In genomic region chr16:64398795-64399194, GRCh38 we compare ENCODE assay signal across 1 cellular context.
A peak's percentile ranks its signal among the peaks of the same experiment; 100 is the strongest.
TF ChIP-seq lines count a peak whose summit lies in the region.

No MANE protein-coding gene starts in this region.

TF ChIP-seq in SK-N-SH, 30 proteins besides CTCF, POLR2A, EP300 and RAD21:
- TF ChIP-seq IRF3 (IDR thresholded peaks at IDR 0.05; ENCODE audit: low read depth, low read length) (no peak), POLR2AphosphoS5 (IDR thresholded peaks at IDR 0.05; ENCODE audit: low read depth, low read length) (no peak), FOXM1 (IDR thresholded peaks at IDR 0.05; ENCODE audit: low read depth) (no peak), TCF12 (IDR thresholded peaks at IDR 0.05) (peak; percentile 76), CHD2 (IDR thresholded peaks at IDR 0.05; ENCODE audit: low read length, partially characterized antibody) (no peak), JUND (IDR thresholded peaks at IDR 0.05) (peak; percentile 64), TEAD4 (IDR thresholded peaks at IDR 0.05; ENCODE audit: borderline replicate concordance, insufficient read depth) (peak; percentile 41; the same call in 1 of the 2 replicates), NFIC (IDR thresholded peaks at IDR 0.05; ENCODE audit: borderline replicate concordance) (peak; percentile 54; the same call in 1 of the 2 replicates), MXI1 (IDR thresholded peaks at IDR 0.05; ENCODE audit: low read depth, low read length) (no peak), MEF2A (IDR thresholded peaks at IDR 0.05; ENCODE audit: borderline replicate concordance, low read depth) (0 out of 2 replicates have a peak, but pooled peaks have one; percentile 21), FOXJ3 (CRISPR knock-in tag; IDR thresholded peaks at IDR 0.05) (no peak), PBX3 (IDR thresholded peaks at IDR 0.05) (peak; percentile 67), RFX5 (IDR thresholded peaks at IDR 0.05; ENCODE audit: low read length) (no peak), USF2 (IDR thresholded peaks at IDR 0.05; ENCODE audit: borderline replicate concordance, low read depth, low read length) (no peak), MAX (IDR thresholded peaks at IDR 0.05; ENCODE audit: low read depth) (0 out of 2 replicates have a peak, but pooled peaks have one; percentile 42), SIN3A (IDR thresholded peaks at IDR 0.05; ENCODE audit: borderline replicate concordance, low read depth, low read length) (no peak), RXRA (IDR thresholded peaks at IDR 0.05; ENCODE audit: borderline replicate concordance, low read depth) (no peak), YY1 (IDR thresholded peaks at IDR 0.05; ENCODE audit: low read depth) (no peak), RCOR1 (IDR thresholded peaks at IDR 0.05; ENCODE audit: low read length) (no peak), FOSL2 (IDR thresholded peaks at IDR 0.05; ENCODE audit: borderline replicate concordance, low read depth) (peak; percentile 25; the same call in 1 of the 2 replicates)
